Comparison of ENCODE assay signal across 11 cellular contexts in the genomic region with DNA sequence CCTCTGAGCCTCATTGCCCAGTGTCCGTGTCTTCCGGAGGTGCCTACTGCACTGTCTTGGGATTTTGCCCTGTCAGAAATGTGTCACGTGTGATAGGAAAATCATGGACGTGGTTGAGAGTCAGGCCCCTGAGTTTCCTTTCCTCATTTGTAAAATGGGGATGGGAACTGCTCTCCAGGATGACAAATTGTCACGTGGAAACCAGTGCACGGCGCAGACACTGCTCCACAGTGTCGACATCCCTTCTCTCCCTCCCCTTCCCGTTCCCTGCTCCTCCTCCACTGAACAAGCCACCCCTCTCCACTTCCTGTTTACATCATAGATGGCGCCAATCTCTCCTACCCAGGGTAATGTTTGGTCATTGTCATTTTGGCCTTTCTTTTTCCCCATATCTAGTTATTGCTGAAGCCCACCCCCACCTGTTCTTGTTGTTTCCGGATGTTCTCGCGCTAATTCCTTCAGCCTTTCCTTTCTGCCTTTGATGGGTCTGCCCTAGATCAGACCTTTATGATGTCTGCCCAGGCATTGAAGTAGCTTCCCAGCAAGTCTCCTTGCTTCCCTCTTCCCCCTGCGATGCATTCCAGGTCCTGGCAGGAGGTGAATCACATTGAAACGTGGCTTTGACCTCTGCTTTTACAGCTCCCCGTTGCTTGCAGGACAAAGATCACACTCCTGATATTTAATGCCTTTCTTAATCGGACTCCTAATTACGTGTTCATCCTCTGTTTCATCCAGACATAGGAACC.
DNase-seq lines count a peak whose midpoint lies in the region; ATAC-seq and TF ChIP-seq lines count a peak whose summit lies in the region.
"Had no signal": no experiment of that assay in that cellular context is flagged by ENCODE, and none has a peak within 500 bp of the region (broad histone marks: within the 10 kb centered on the region; RNA-seq: fewer than 3 reads in every experiment).

No MANE protein-coding gene starts in this region.

- H3K4me1 ChIP-seq in left ventricle myocardium inferior (peaks cover 8% of the 10 kb centered on the region), neutrophil (ENCODE audit: control insufficient read depth in 1 of 2, insufficient read depth in 1 of 2, low read depth in 1 of 2, low read length in 1 of 2) (peaks cover 27 to 28% of the 10 kb centered on the region in 2 experiments)
- H3K4me1 ChIP-seq: BLaER1 had no signal

- H3K27ac ChIP-seq in left ventricle myocardium inferior (replicated peaks) (peak overlapping the region; percentile 10), neutrophil (peak overlapping the region; percentile 53), RWPE1 (no peak overlapping the region)
- H3K27ac ChIP-seq: BLaER1 had no signal

- POLR2A ChIA-PET in RWPE1 (lab: Yijun Ruan, JAX; ENCODE audit: low non-redundant PET), result no interaction called here

- CTCF ChIA-PET in RWPE1 (lab: Yijun Ruan, JAX), result interaction anchor here (0.7 kb wide), 1 partner anchor 12 kb away, joined by 3 read pairs; no protein-coding TSS in a partner anchor

- H3K36me3 ChIP-seq in left ventricle myocardium inferior (peaks cover 5% of the 10 kb centered on the region), neutrophil (peaks cover 17% of the 10 kb centered on the region)

- TF ChIP-seq CTCF in left ventricle myocardium inferior (IDR thresholded peaks at IDR 0.05; ENCODE audit: borderline replicate concordance) (no peak), neutrophil (IDR thresholded peaks at IDR 0.05) (no peak), type B pancreatic cell (conservative IDR thresholded peaks at IDR 0.05) (no peak), RWPE1 (conservative IDR thresholded peaks at IDR 0.05; ENCODE audit: low read depth) (no peak)

- H3K36me3 Mint-ChIP-seq in type B pancreatic cell, result peaks cover 24% of the 10 kb centered on the region

- H3K4me3 ChIP-seq in left ventricle myocardium inferior, result peak overlapping the region; percentile 10
- H3K4me3 ChIP-seq in neutrophil (ENCODE audit: low read depth in 1 of 2, low read length in 1 of 2), result no peak overlapping the region
- H3K4me3 ChIP-seq: BLaER1 had no signal

- no peak overlapping the region for H3K4me3 Mint-ChIP-seq in type B pancreatic cell

- H3K9me3 Mint-ChIP-seq in type B pancreatic cell, result no peaks in the 10 kb centered on the region

- peaks cover 8% of the 10 kb centered on the region for H3K4me1 Mint-ChIP-seq in type B pancreatic cell (ENCODE audit: unreplicated experiment)

- H3K27me3 ChIP-seq in left ventricle myocardium inferior (ENCODE audit: low read depth) (no peaks in the 10 kb centered on the region), neutrophil (no peaks in the 10 kb centered on the region)
- H3K27me3 ChIP-seq: BLaER1 had no signal

- no peak for ATAC-seq in GM21390 (IDR thresholded peaks at IDR 0.05; ENCODE audit: unreplicated experiment)

- H3K9me3 ChIP-seq in left ventricle myocardium inferior (replicated peaks) (no peaks in the 10 kb centered on the region), neutrophil (no peaks in the 10 kb centered on the region)

- H3K27ac Mint-ChIP-seq in type B pancreatic cell, result no peak overlapping the region

- DNase-seq in ELR (ENCODE audit: low read depth), result peak; percentile 6
- peak; percentile 77 for DNase-seq in SKM-1 treated with dmso at 0.1 percent for 144 hours (lab: John Stamatoyannopoulos, UW; ENCODE audit: unreplicated experiment)
- peak; percentile 28 for DNase-seq in left ventricle myocardium inferior
- no peak for DNase-seq in type B pancreatic cell (ENCODE audit: extremely low spot score, unreplicated experiment)
- DNase-seq in DMS 273 (lab: John Stamatoyannopoulos, UW; ENCODE audit: unreplicated experiment), result no peak
- DNase-seq in RWPE1 (ENCODE audit: low spot score), result no peak
- DNase-seq: activated T-cell treated with anti-CD3 and anti-CD28 coated beads for 4 hours, SW 1271 had no signal

- intact Hi-C loops in left ventricle myocardium inferior (cut with micrococcal nuclease), result no loop called here

- no peaks in the 10 kb centered on the region for H3K27me3 Mint-ChIP-seq in type B pancreatic cell

Comparison
In these comparisons a context has a peak if more than half of its experiments do, and no peak if none do; other contexts are left out.
1. DNase-seq: peak in ELR (single experiment), SKM-1 treated with dmso at 0.1 percent for 144 hours (single experiment) and left ventricle myocardium inferior (single experiment); none in type B pancreatic cell (single experiment), DMS 273 (single experiment) and RWPE1 (single experiment).